In the genomic region with DNA sequence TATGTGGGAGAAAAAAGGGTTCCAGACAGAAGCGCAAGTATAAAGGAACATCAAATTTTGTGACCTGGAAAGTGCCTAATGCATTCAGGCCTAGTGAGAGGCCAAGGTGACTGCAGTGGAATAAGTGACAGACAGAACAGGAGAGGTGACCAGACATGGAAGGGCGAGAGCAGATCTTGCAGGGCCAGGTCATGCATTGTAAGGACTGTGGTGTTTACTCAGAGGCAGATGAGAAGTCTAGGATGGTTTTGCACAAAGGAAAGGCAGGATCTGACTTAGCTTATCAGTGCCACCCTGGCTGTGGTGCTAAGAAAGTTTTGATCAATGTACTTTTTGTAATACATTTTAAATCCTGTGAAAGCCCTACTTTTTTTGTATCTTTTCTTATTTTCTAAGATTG, we compare ENCODE assay signal across 1 cellular context.
TF ChIP-seq lines count a peak whose summit lies in the region.

No MANE protein-coding gene starts in this region.

TF ChIP-seq in IMR-90, 13 proteins besides CTCF, POLR2A, EP300 and RAD21 (continued from another document):
- TF ChIP-seq RFX5 (IDR thresholded peaks at IDR 0.05; ENCODE audit: low read depth, low read length): no peak
- TF ChIP-seq CEBPB (IDR thresholded peaks at IDR 0.05; ENCODE audit: low read depth, low read length): no peak
- no peak for TF ChIP-seq NFE2L2 (IDR thresholded peaks at IDR 0.05; ENCODE audit: low read depth, low read length)
TF ChIP-seq in IMR-90: peak in this region for 0.
